In genomic region chr11:20117291-20117690, GRCh38 we compare ENCODE assay signal across 20 cellular contexts. TPM values are rescaled to one million over a fixed set of nuclear protein-coding genes. Genes with fewer than 3 reads are reported as not detected.
DNase-seq lines count a peak whose midpoint lies in the region; ATAC-seq, FAIRE-seq and TF ChIP-seq lines count a peak whose summit lies in the region.
"Had no signal": no experiment of that assay in that cellular context is flagged by ENCODE, and none has a peak within 500 bp of the region (broad histone marks: within the 10 kb centered on the region; RNA-seq: fewer than 3 reads in every experiment).

No MANE protein-coding gene starts in this region.

- H3K79me2 ChIP-seq in astrocyte (ENCODE audit: insufficient read depth, low read length): no peaks in the 10 kb centered on the region

- H3K4ac ChIP-seq in neuronal stem cell (ENCODE audit: low read length): no peak overlapping the region

- no peak overlapping the region for H4K8ac ChIP-seq in neuronal stem cell (ENCODE audit: low read depth, low read length)

- no peaks in the 10 kb centered on the region for H3K27me3 ChIP-seq in astrocyte (ENCODE audit: insufficient read depth, low read length)
- H3K27me3 ChIP-seq in neuronal stem cell (ENCODE audit: control insufficient read depth in 3 of 3, insufficient read depth in 3 of 3, low read depth in 1 of 3, low read length in 3 of 3): no peaks in the 10 kb centered on the region
- H3K27me3 ChIP-seq in tibial artery: no peaks in the 10 kb centered on the region

- no peak overlapping the region for H3K14ac ChIP-seq in neuronal stem cell (ENCODE audit: low read length)

- no peak for ATAC-seq in HG03520 (IDR thresholded peaks at IDR 0.05; ENCODE audit: unreplicated experiment)
- ATAC-seq: A549; CD8-positive, alpha-beta T cell had no signal

- H3K79me1 ChIP-seq in neuronal stem cell (ENCODE audit: low read depth, low read length): no peaks in the 10 kb centered on the region

- intact Hi-C loops in tibial artery (cut with DNase I; ENCODE audit: low total_unique reads): no loop called here

- H3K23ac ChIP-seq in neuronal stem cell (ENCODE audit: low read depth, low read length, poor library complexity): peak overlapping the region; percentile 23

- H3K27me3 Mint-ChIP-seq in astrocyte (ENCODE audit: low read depth, unreplicated experiment): no peaks in the 10 kb centered on the region

- H2BK5ac ChIP-seq in neuronal stem cell (ENCODE audit: low read length): no peak overlapping the region

- H2BK12ac ChIP-seq in neuronal stem cell (ENCODE audit: low read length): no peak overlapping the region

- H3K4me1 ChIP-seq in astrocyte (ENCODE audit: insufficient read depth, low read length): peaks cover 16% of the 10 kb centered on the region
- H3K4me1 ChIP-seq in neuronal stem cell (ENCODE audit: control insufficient read depth in 2 of 2, insufficient read depth in 1 of 2, low read depth in 1 of 2, low read length in 2 of 2): no peaks in the 10 kb centered on the region
- H3K4me1 ChIP-seq in tibial artery: peaks cover 0 to 54% (median 15%) of the 10 kb centered on the region in 4 donors

- H3K9ac ChIP-seq in astrocyte (ENCODE audit: low read length): no peak overlapping the region
- no peak overlapping the region for H3K9ac ChIP-seq in neuronal stem cell (ENCODE audit: low read depth, low read length, poor library complexity)

- H3K4me3 Mint-ChIP-seq in astrocyte (ENCODE audit: unreplicated experiment): no peak overlapping the region
- H3K4me3 Mint-ChIP-seq: CD14-positive monocyte; CD8-positive, alpha-beta T cell; HFFc6 had no signal

- peaks cover 19% of the 10 kb centered on the region for H3K4me1 Mint-ChIP-seq in astrocyte (ENCODE audit: low read depth, unreplicated experiment)

- no peak overlapping the region for H3K18ac ChIP-seq in neuronal stem cell (ENCODE audit: low read length)

- no peak overlapping the region for H2AK5ac ChIP-seq in neuronal stem cell (ENCODE audit: low read depth, low read length)

- H3K36me3 Mint-ChIP-seq in astrocyte (ENCODE audit: low read depth, unreplicated experiment): peaks cover 22% of the 10 kb centered on the region
- H3K36me3 Mint-ChIP-seq: CD14-positive monocyte; CD8-positive, alpha-beta T cell had no signal

- H3K4me2 ChIP-seq in astrocyte (ENCODE audit: low read length): no peak overlapping the region
- H3K4me2 ChIP-seq in neuronal stem cell (ENCODE audit: insufficient read depth, low read length, poor library complexity, severe bottlenecking): no peak overlapping the region
- H3K4me2 ChIP-seq: A549 had no signal

- no peak overlapping the region for H3K27ac Mint-ChIP-seq in astrocyte (ENCODE audit: unreplicated experiment)
- H3K27ac Mint-ChIP-seq: CD8-positive, alpha-beta T cell; HFFc6 had no signal

- H3K27ac ChIP-seq in astrocyte (ENCODE audit: low read depth, low read length) (no peak overlapping the region), neuronal stem cell (replicated peaks; ENCODE audit: low read length) (no peak overlapping the region), tibial artery (peak overlapping the region; percentile 6 to 91)
- H3K27ac ChIP-seq: A549 had no signal

- no peaks in the 10 kb centered on the region for H3K9me3 Mint-ChIP-seq in astrocyte (ENCODE audit: unreplicated experiment)
- H3K9me3 Mint-ChIP-seq: CD8-positive, alpha-beta T cell; HFFc6 had no signal

- no peak for TF ChIP-seq CTCF in astrocyte (IDR thresholded peaks at IDR 0.05; ENCODE audit: insufficient read depth, low read depth, low read length)
- TF ChIP-seq CTCF in fibroblast of the aortic adventitia (IDR thresholded peaks at IDR 0.05; ENCODE audit: insufficient read depth, low read length): no peak
- no peak for TF ChIP-seq CTCF in tibial artery (IDR thresholded peaks at IDR 0.05)

- no peaks in the 10 kb centered on the region for H3K36me3 ChIP-seq in astrocyte (ENCODE audit: insufficient read depth, low read length)
- peaks cover 10 to 79% of the 10 kb centered on the region in 2 donors for H3K36me3 ChIP-seq in neuronal stem cell (replicated peaks in 1 of 2; ENCODE audit: control insufficient read depth in 2 of 2, insufficient read depth in 2 of 2, low read length in 2 of 2)
- H3K36me3 ChIP-seq in tibial artery: peaks cover 45 to 69% (median 68%) of the 10 kb centered on the region in 3 donors

- H2BK15ac ChIP-seq in neuronal stem cell (ENCODE audit: low read length): no peak overlapping the region

- H3K9me3 ChIP-seq in astrocyte (ENCODE audit: insufficient read depth, low read depth, low read length) (no peaks in the 10 kb centered on the region), neuronal stem cell (replicated peaks in 1 of 2; ENCODE audit: control insufficient read depth in 2 of 2, insufficient read depth in 1 of 2, low read depth in 1 of 2, low read length in 2 of 2) (no peaks in the 10 kb centered on the region), tibial artery (no peaks in the 10 kb centered on the region)
- H3K9me3 ChIP-seq: A549 had no signal

- FAIRE-seq in astrocyte (lab: Jason Lieb, UNC): no peak
- FAIRE-seq: A549, D721Med had no signal

- H2BK120ac ChIP-seq in neuronal stem cell (ENCODE audit: low read depth, low read length): no peak overlapping the region

- no peak overlapping the region for H4K91ac ChIP-seq in neuronal stem cell (ENCODE audit: low read depth, low read length, poor library complexity)

- WGBS in neuronal stem cell (ENCODE audit: extremely low coverage in 2 of 2, insufficient read length in 2 of 2, insufficient replicate concordance in 1 of 2), 2 donors: no CpG with 5 or more reads among the region's 5 CpGs

- H3K4me3 ChIP-seq in astrocyte (ENCODE audit: insufficient read depth, low read depth, low read length) (no peak overlapping the region), fibroblast of the aortic adventitia (ENCODE audit: low read depth, low read length) (no peak overlapping the region), neuronal stem cell (ENCODE audit: low read length in 2 of 2) (no peak overlapping the region), tibial artery (no peak overlapping the region)
- H3K4me3 ChIP-seq: A549 had no signal

- H4K20me1 ChIP-seq in astrocyte (ENCODE audit: insufficient read depth, low read length): no peaks in the 10 kb centered on the region

- no peak overlapping the region for H2AFZ ChIP-seq in astrocyte (ENCODE audit: low read depth, low read length)
- no peak overlapping the region for H2AFZ ChIP-seq in neuronal stem cell (ENCODE audit: low read length)

- DNase-seq in astrocyte (ENCODE audit: low read depth) (peak; percentile 61), fibroblast of the aortic adventitia (ENCODE audit: low read depth) (peak; percentile 29), neuronal stem cell (ENCODE audit: low spot score) (no peak), tibial artery (no peak), iPS-NIHi7 (ENCODE audit: extremely low spot score) (no peak), NCI-H1048 (lab: John Stamatoyannopoulos, UW) (no peak)
- DNase-seq: CD8-positive, alpha-beta T cell; COR-L47; DMS153; DMS79 treated with DMSO at 0.1 percent for 48 hours; GDM1; HCEC 1CT; HFFc6 had no signal

RNA-seq across cellular contexts. Expression of gene DBX1, which starts 43.0 kb away (rescaled TPM):
- total RNA-seq in astrocyte (not detected in 2 replicates), fibroblast of the aortic adventitia (ENCODE audit: low replicate concordance) (not detected in 2 replicates)
- polyA plus RNA-seq in neuronal stem cell (2013, experiment 1 of 2): 0.39 TPM
- polyA plus RNA-seq in neuronal stem cell (2013, experiment 2 of 2): 0.43 TPM
- total RNA-seq: CD8-positive, alpha-beta T cell; H4; HFFc6 had no signal
- polyA plus RNA-seq: A549, AG04450, BJ, CD14-positive monocyte had no signal

Comparison
In these comparisons a context has a peak if more than half of its experiments do, and no peak if none do; other contexts are left out.
1. DNase-seq: peak in astrocyte (single experiment) and fibroblast of the aortic adventitia (single experiment); none in neuronal stem cell (single experiment), tibial artery (0 of 2), iPS-NIHi7 (single experiment) and NCI-H1048 (single experiment).
2. H3K27ac ChIP-seq: peak in tibial artery (2 of 2); none in astrocyte (single experiment) and neuronal stem cell (single experiment).